12 cellular contexts compared by ENCODE assay signal in the genomic region with DNA sequence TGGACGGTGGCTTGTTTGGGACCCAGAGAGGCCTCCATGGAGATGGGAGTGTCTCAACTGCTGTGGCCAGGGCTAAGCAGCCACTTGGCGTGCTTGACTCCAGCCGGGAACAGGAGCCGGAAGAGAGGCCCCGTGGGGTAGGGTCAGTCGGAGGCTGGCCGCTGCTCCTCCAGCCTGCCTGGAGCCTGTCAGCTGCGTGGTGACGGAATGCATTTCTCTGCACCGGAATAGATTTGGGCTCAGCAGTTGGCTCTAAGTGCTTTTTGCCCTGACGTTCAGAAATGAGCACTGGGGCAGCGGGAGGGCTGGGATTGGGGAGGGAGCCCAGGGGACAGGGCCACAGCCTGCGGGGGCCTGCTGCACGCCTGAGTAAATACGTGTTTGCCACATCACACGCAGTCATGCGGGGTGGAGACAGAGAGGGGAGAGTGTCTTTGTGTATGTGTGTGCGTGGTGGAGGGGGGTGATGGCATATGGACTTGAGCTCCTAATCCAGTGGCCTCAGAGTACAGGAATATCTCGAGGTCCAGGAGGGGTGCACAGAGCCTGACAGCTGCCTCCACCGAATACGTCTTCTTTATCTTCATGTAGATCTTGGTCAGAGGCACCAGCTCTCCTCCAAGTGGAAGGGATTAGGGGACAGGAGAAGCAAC.
DNase-seq lines count a peak whose midpoint lies in the region; ATAC-seq and TF ChIP-seq lines count a peak whose summit lies in the region.
"Had no signal": no experiment of that assay in that cellular context is flagged by ENCODE, and none has a peak within 500 bp of the region (broad histone marks: within the 10 kb centered on the region; RNA-seq: fewer than 3 reads in every experiment).

No MANE protein-coding gene starts in this region.

- no peaks in the 10 kb centered on the region for H3K4me1 ChIP-seq in lower lobe of right lung

- H3K9me3 ChIP-seq in lower lobe of right lung: no peaks in the 10 kb centered on the region

- ATAC-seq in esophagus mucosa: peak; percentile 14
- ATAC-seq in lower lobe of right lung: peak; percentile 82 to 90
- no peak for ATAC-seq in activated T-cell treated with anti-CD3 and anti-CD28 coated beads, Interleukin-2, amount 50 U/mL, for 4 hours
- ATAC-seq in GM19328 (IDR thresholded peaks at IDR 0.05; ENCODE audit: unreplicated experiment): no peak

- peak overlapping the region; percentile 49 for H3K27ac ChIP-seq in lower lobe of right lung

- DNase-seq in NCI-H2227 (lab: John Stamatoyannopoulos, UW; ENCODE audit: unreplicated experiment) (peak; percentile 52), lower lobe of right lung (peak; percentile 76), stromal cell of bone marrow (ENCODE audit: low read depth) (peak; percentile 21)
- no peak for DNase-seq in activated naive CD4-positive, alpha-beta T cell treated with Interleukin-2 at 50 U/mL for 16 hours
- DNase-seq in activated CD4-positive, CD25-positive, alpha-beta regulatory T cell treated with anti-CD3 and anti-CD28 coated beads, Interleukin-2, amount 50 U/mL, for 72 hours: no peak
- DNase-seq in activated T-cell treated with anti-CD3 and anti-CD28 coated beads, Interleukin-2, amount 50 U/mL, for 4 hours: no peak
- DNase-seq: activated effector memory CD4-positive, alpha-beta T cell treated with anti-CD3 and anti-CD28 coated beads, Interleukin-2, amount 50 U/mL, for 16 hours; effector memory CD4-positive, alpha-beta T cell; NCI-H2081 treated with DMSO at 0.1 percent for 48 hours; SHP77 had no signal

- no peaks in the 10 kb centered on the region for H3K27me3 ChIP-seq in lower lobe of right lung (ENCODE audit: low read depth)

- intact Hi-C loops in lower lobe of right lung (cut with DNase I): no loop called here

- no peak for TF ChIP-seq CTCF in lower lobe of right lung (IDR thresholded peaks at IDR 0.05)

- peaks cover 4% of the 10 kb centered on the region for H3K27me3 Mint-ChIP-seq in activated T-cell treated with anti-CD3 and anti-CD28 coated beads, Interleukin-2, amount 50 U/mL, for 4 hours (ENCODE audit: low read depth)

- no peaks in the 10 kb centered on the region for H3K36me3 Mint-ChIP-seq in activated T-cell treated with anti-CD3 and anti-CD28 coated beads, Interleukin-2, amount 50 U/mL, for 4 hours (ENCODE audit: insufficient read depth)

- no peaks in the 10 kb centered on the region for H3K36me3 ChIP-seq in lower lobe of right lung

- no peak overlapping the region for H3K4me3 Mint-ChIP-seq in activated T-cell treated with anti-CD3 and anti-CD28 coated beads, Interleukin-2, amount 50 U/mL, for 4 hours

- no peaks in the 10 kb centered on the region for H3K4me1 Mint-ChIP-seq in activated T-cell treated with anti-CD3 and anti-CD28 coated beads, Interleukin-2, amount 50 U/mL, for 4 hours (ENCODE audit: low read depth)

- no peak overlapping the region for H3K4me3 ChIP-seq in lower lobe of right lung

- H3K9me3 Mint-ChIP-seq in activated T-cell treated with anti-CD3 and anti-CD28 coated beads, Interleukin-2, amount 50 U/mL, for 4 hours: no peaks in the 10 kb centered on the region

Comparison
In these comparisons a context has a peak if more than half of its experiments do, and no peak if none do; other contexts are left out.
1. DNase-seq: peak in NCI-H2227 (single experiment), lower lobe of right lung (single experiment) and stromal cell of bone marrow (single experiment); none in activated naive CD4-positive, alpha-beta T cell treated with Interleukin-2 at 50 U/mL for 16 hours (single experiment), activated CD4-positive, CD25-positive, alpha-beta regulatory T cell treated with anti-CD3 and anti-CD28 coated beads, Interleukin-2, amount 50 U/mL, for 72 hours (single experiment) and activated T-cell treated with anti-CD3 and anti-CD28 coated beads, Interleukin-2, amount 50 U/mL, for 4 hours (single experiment).
2. ATAC-seq: peak in esophagus mucosa (single experiment) and lower lobe of right lung (2 of 2); none in activated T-cell treated with anti-CD3 and anti-CD28 coated beads, Interleukin-2, amount 50 U/mL, for 4 hours (0 of 2) and GM19328 (single experiment).